Comparison of ENCODE assay signal across 8 cellular contexts in genomic region chr2:88329815-88330603, GRCh38.
A peak's percentile ranks its signal among the peaks of the same experiment; 100 is the strongest.
DNase-seq lines count a peak whose midpoint lies in the region; ATAC-seq, FAIRE-seq and TF ChIP-seq lines count a peak whose summit lies in the region.

No MANE protein-coding gene starts in this region.

- H3K27ac ChIP-seq in esophagus muscularis mucosa (replicated peaks in 1 of 4): no peak overlapping the region

- H3K9me3 ChIP-seq in esophagus muscularis mucosa: no peaks in the 10 kb centered on the region

- no peak for FAIRE-seq in D721Med (lab: Jason Lieb, UNC)

- H3K27me3 ChIP-seq in esophagus muscularis mucosa: peaks cover 0 to 5% (median 0%) of the 10 kb centered on the region in 4 donors

- TF ChIP-seq EP300 in esophagus muscularis mucosa (IDR thresholded peaks at IDR 0.05): no peak

- ATAC-seq in GM19023 (IDR thresholded peaks at IDR 0.05; ENCODE audit: unreplicated experiment): peak; percentile 89
- peak; percentile 80 for ATAC-seq in HG02943 (IDR thresholded peaks at IDR 0.05; ENCODE audit: low read depth, unreplicated experiment)

- DNase-seq in NCI-H345 (lab: John Stamatoyannopoulos, UW) (peak; percentile 87), islet precursor cell (peak; percentile 97), esophagus muscularis mucosa (ENCODE audit: extremely low spot score) (no peak), DMS79 (lab: John Stamatoyannopoulos, UW) (no peak), germinal center (ENCODE audit: low spot score) (no peak), D721Med (ENCODE audit: insufficient read length, low spot score) (no peak)

- no peaks in the 10 kb centered on the region for H3K36me3 ChIP-seq in esophagus muscularis mucosa

- 59% methylated on average over 8 of the region's 8 CpGs for WGBS in esophagus muscularis mucosa

- no peaks in the 10 kb centered on the region for H3K4me1 ChIP-seq in esophagus muscularis mucosa

- TF ChIP-seq CTCF in esophagus muscularis mucosa (IDR thresholded peaks at IDR 0.05): no peak
- no peak for TF ChIP-seq CTCF in D721Med (IDR thresholded peaks at IDR 0.05; ENCODE audit: insufficient read depth, missing control alignments)

- TF ChIP-seq POLR2A in esophagus muscularis mucosa (IDR thresholded peaks at IDR 0.05; ENCODE audit: low read depth): no peak

- H3K4me3 ChIP-seq in esophagus muscularis mucosa: no peak overlapping the region

- intact Hi-C loops in esophagus muscularis mucosa (cut with DNase I): no loop called here

Comparison
In these comparisons a context has a peak if more than half of its experiments do, and no peak if none do; other contexts are left out.
1. DNase-seq: peak in NCI-H345 (single experiment) and islet precursor cell (single experiment); none in esophagus muscularis mucosa (single experiment), DMS79 (single experiment), germinal center (single experiment) and D721Med (single experiment).